Comparison of ENCODE assay signal across 8 cellular contexts in the genomic region with DNA sequence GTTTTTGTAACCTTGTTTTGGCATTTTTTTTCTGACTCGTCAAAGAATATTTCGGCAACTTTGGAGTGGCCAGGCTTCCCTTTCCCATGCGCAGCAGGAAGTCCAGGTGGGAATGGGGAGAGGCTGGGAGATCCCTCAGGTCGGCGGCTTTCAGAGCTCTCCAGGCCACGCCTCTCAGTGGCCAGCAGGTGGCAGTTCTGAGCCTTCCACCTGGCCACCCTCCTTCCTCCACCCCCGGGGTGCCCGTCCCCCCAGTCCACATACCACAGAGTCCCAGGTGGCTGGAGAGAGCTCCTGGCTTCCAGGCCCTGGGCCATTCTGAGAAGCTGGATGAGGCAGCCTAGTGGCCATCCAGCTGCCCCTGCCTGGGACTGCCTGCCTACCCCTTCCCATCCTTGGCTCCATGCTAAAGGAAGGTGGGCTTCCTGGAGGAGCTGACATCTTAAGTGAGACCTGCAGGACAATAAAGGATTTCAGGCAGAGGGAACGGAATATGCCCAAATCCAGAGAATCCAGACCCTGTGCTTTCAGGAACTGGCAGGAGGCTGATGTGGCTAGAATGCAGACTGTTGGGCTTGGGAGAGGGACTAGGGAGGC. TPM values are rescaled to one million over a fixed set of nuclear protein-coding genes. Genes with fewer than 3 reads are reported as not detected.
DNase-seq lines count a peak whose midpoint lies in the region; ATAC-seq and TF ChIP-seq lines count a peak whose summit lies in the region.

No MANE protein-coding gene starts in this region.

- no peak overlapping the region for H2BK5ac ChIP-seq in mesendoderm (ENCODE audit: low read length)

- H2AK5ac ChIP-seq in mesendoderm (ENCODE audit: low read length): no peak overlapping the region

- peak overlapping the region; percentile 12; the same call in 1 of the 2 replicates for H3K4me2 ChIP-seq in OCI-LY3 (ENCODE audit: low read length)
- no peak overlapping the region for H3K4me2 ChIP-seq in mesendoderm (ENCODE audit: low read length)

- H3K27ac ChIP-seq in OCI-LY3 (ENCODE audit: low read length) (no peak overlapping the region), mesendoderm (ENCODE audit: low read depth, low read length) (no peak overlapping the region)

- no peak overlapping the region for H3K56ac ChIP-seq in mesendoderm (ENCODE audit: low read length)

- H3K4me3 ChIP-seq in OCI-LY3 (ENCODE audit: low read length) (no peak overlapping the region), mesendoderm (ENCODE audit: low read length) (no peak overlapping the region)

- no peak overlapping the region for H3K4me3 Mint-ChIP-seq in brain

- H3K27me3 Mint-ChIP-seq in brain: peaks cover 16% of the 10 kb centered on the region

- H3K18ac ChIP-seq in mesendoderm (ENCODE audit: low read length): no peak overlapping the region

- H3K27ac Mint-ChIP-seq in brain: no peak overlapping the region

- H2BK15ac ChIP-seq in mesendoderm (replicated peaks; ENCODE audit: low read depth): no peak overlapping the region

- H3K4me1 Mint-ChIP-seq in brain: peaks cover 12% of the 10 kb centered on the region

- no CpG with 5 or more reads among the region's 9 CpGs for WGBS in mesendoderm (ENCODE audit: extremely low coverage, insufficient coverage, low lambda C conversion rate)

- H3K4me1 ChIP-seq in OCI-LY3 (ENCODE audit: low read length): 0 out of 2 replicates have a peak, but pooled peaks cover 3% of the 10 kb centered on the region
- H3K4me1 ChIP-seq in mesendoderm (ENCODE audit: control insufficient read depth, low read depth, low read length): no peaks in the 10 kb centered on the region

- no peak for DNase-seq in activated CD4-positive, CD25-positive, alpha-beta regulatory T cell treated with anti-CD3 and anti-CD28 coated beads, Interleukin-2, amount 50 U/mL, for 72 hours
- DNase-seq in mesendoderm (peak; percentile 69), medulla oblongata (ENCODE audit: extremely low spot score) (no peak), omental fat pad (ENCODE audit: low spot score) (no peak)

- H3K36me3 ChIP-seq in OCI-LY3 (replicated peaks; ENCODE audit: low read depth, low read length) (no peaks in the 10 kb centered on the region), mesendoderm (ENCODE audit: control insufficient read depth, insufficient read depth, low read length) (no peaks in the 10 kb centered on the region)

- no peaks in the 10 kb centered on the region for H3K79me2 ChIP-seq in OCI-LY3 (ENCODE audit: low read length)
- H3K79me2 ChIP-seq in mesendoderm (ENCODE audit: control insufficient read depth, insufficient read depth, low read length): no peaks in the 10 kb centered on the region

- TF ChIP-seq CTCF in OCI-LY3 (IDR thresholded peaks at IDR 0.05; ENCODE audit: low read depth, low read length): peak; percentile 82
- peak; percentile 44 to 67 for TF ChIP-seq CTCF in brain (conservative IDR thresholded peaks at IDR 0.05)
- TF ChIP-seq CTCF in omental fat pad (IDR thresholded peaks at IDR 0.05): no peak

- no peak overlapping the region for H2AFZ ChIP-seq in OCI-LY3 (ENCODE audit: low read depth, low read length)

- H3K9ac ChIP-seq in OCI-LY3 (ENCODE audit: low read length) (no peak overlapping the region), mesendoderm (ENCODE audit: low read length) (no peak overlapping the region)

- no peaks in the 10 kb centered on the region for H3K36me3 Mint-ChIP-seq in brain

- H3K23ac ChIP-seq in mesendoderm (ENCODE audit: low read length): no peak overlapping the region

- no peaks in the 10 kb centered on the region for H4K20me1 ChIP-seq in OCI-LY3 (ENCODE audit: insufficient read depth, low read length)

- H3K79me1 ChIP-seq in mesendoderm (ENCODE audit: low read length): no peaks in the 10 kb centered on the region

- H4K8ac ChIP-seq in mesendoderm (ENCODE audit: low read depth, low read length): no peak overlapping the region

- H2BK120ac ChIP-seq in mesendoderm (ENCODE audit: low read depth, low read length): no peak overlapping the region

- H4K5ac ChIP-seq in mesendoderm (ENCODE audit: low read length): no peak overlapping the region

- peaks cover 12% of the 10 kb centered on the region for H3K27me3 ChIP-seq in OCI-LY3 (ENCODE audit: low read depth, low read length)
- no peaks in the 10 kb centered on the region for H3K27me3 ChIP-seq in mesendoderm (ENCODE audit: insufficient read depth, low read length, poor library complexity)

- no peak overlapping the region for H3K4ac ChIP-seq in mesendoderm (ENCODE audit: low read depth, low read length)

- peaks cover 0 to 2% (median 0%) of the 10 kb centered on the region in 5 experiments for H3K9me3 Mint-ChIP-seq in brain

- H3K9me3 ChIP-seq in OCI-LY3 (ENCODE audit: insufficient read depth, low read length): no peaks in the 10 kb centered on the region

- ATAC-seq in activated CD4-positive, CD25-positive, alpha-beta regulatory T cell treated with anti-CD3 and anti-CD28 coated beads, Interleukin-2, amount 50 U/mL, for 24 hours: peak; percentile 63 to 69
- ATAC-seq in HG02973 (IDR thresholded peaks at IDR 0.05; ENCODE audit: unreplicated experiment) (no peak), omental fat pad (ENCODE audit: low FRiP score) (no peak)

RNA-seq across cellular contexts. Expression of gene CCNE1, which starts 46.3 kb away (rescaled TPM):
- polyA plus RNA-seq in brain (ENCODE audit: insufficient read depth, low read depth, low replicate concordance): 21.1 TPM
- 36.6 TPM for polyA plus RNA-seq in mesendoderm (2013, experiment 1 of 2)
- polyA plus RNA-seq in mesendoderm (2013, experiment 2 of 2): 36.5 TPM
- 1 to 10 TPM in 3 of 4 donors, not detected in 1; 1.9 to 3.8 (median 2.9) TPM for total RNA-seq in omental fat pad

Comparison
In these comparisons a context has a peak if more than half of its experiments do, and no peak if none do; other contexts are left out.
1. ATAC-seq: peak in activated CD4-positive, CD25-positive, alpha-beta regulatory T cell treated with anti-CD3 and anti-CD28 coated beads, Interleukin-2, amount 50 U/mL, for 24 hours (2 of 2); none in HG02973 (single experiment) and omental fat pad (single experiment).
2. CTCF ChIP-seq: peak in OCI-LY3 (single experiment) and brain (2 of 2); none in omental fat pad (0 of 3).